8 cellular contexts compared by ENCODE assay signal in the genomic region with DNA sequence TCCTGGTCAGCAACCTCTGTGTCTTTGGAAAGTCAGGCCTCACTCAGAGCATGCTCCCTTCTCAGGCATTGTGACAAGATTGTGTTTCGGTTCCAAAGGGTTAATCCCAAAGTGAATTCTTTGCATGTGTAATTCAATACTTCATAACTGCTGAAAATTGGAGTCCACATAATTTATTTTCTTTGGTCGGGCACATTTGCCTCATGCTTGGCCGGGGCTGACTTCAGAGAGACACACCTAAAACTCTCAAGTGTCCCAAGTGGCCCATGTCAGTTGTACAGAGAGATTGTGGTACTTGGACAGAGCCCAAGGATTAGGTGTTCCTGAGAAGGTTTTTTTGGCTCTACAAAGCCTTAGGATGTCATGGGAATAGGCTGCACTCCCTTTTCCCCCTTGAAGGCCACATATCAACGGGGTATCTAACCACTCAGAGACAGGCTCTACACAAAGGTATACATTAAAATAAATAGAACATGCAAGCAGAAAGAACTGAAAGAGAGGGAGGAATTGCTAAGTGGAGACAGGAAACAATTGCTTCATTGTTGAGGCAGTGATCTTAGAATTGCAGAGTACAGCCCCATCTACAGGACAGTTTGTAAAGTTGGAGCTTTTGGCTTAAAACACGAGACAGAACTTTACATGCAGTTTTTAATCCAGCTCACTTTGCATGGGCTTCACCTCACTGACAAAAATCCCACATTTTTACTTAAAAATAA.
A peak's percentile ranks its signal among the peaks of the same experiment; 100 is the strongest.
DNase-seq lines count a peak whose midpoint lies in the region; ATAC-seq and TF ChIP-seq lines count a peak whose summit lies in the region.

No MANE protein-coding gene starts in this region.

- ATAC-seq in GM21825 (IDR thresholded peaks at IDR 0.05; ENCODE audit: unreplicated experiment) = peak; percentile 30

- no peaks in the 10 kb centered on the region for H3K36me3 ChIP-seq in Peyer's patch

- H3K9me3 ChIP-seq in Peyer's patch = no peaks in the 10 kb centered on the region

- peaks cover 0 to 12% (median 3%) of the 10 kb centered on the region in 4 donors for H3K4me1 ChIP-seq in Peyer's patch

- TF ChIP-seq POLR2A in Peyer's patch (IDR thresholded peaks at IDR 0.05) = no peak

- intact Hi-C loops in activated T-helper 1 cell treated with anti-CD3 and anti-CD28 coated beads, Interleukin-12 subunit alpha, Interleukin-12 subunit beta, Interleukin-2, Interleukin-4 antibody, amounts not matched to agents 30 ng/mL and 10 ng/mL and 1 ng/mL, durations not matched to agents 14 hours and 24 hours and 36 hours (cut with micrococcal nuclease) = loop anchor here (5.0 kb wide), 2 partner anchors 340 to 1235 kb away; no protein-coding TSS in a partner anchor

- no peaks in the 10 kb centered on the region for H3K36me3 Mint-ChIP-seq in endothelial cell (ENCODE audit: low read depth, unreplicated experiment)
- H3K36me3 Mint-ChIP-seq in activated T-helper 1 cell treated with anti-CD3 and anti-CD28 coated beads, Interleukin-12 subunit alpha, Interleukin-12 subunit beta, Interleukin-2, Interleukin-4 antibody, amounts not matched to agents 30 ng/mL and 10 ng/mL and 1 ng/mL, durations not matched to agents 14 hours and 24 hours and 36 hours (ENCODE audit: low read depth) = no peaks in the 10 kb centered on the region

- H3K27ac ChIP-seq in Peyer's patch = peak overlapping the region; percentile 23 to 73 (median 67)

- TF ChIP-seq CTCF in Peyer's patch (IDR thresholded peaks at IDR 0.05) (peak in 5 of 6 experiments; percentile 48 to 57 (median 51)), endothelial cell (IDR thresholded peaks at IDR 0.05; ENCODE audit: unreplicated experiment) (peak; percentile 68)

- peaks cover 58% of the 10 kb centered on the region for H3K4me1 Mint-ChIP-seq in endothelial cell (ENCODE audit: unreplicated experiment)
- H3K4me1 Mint-ChIP-seq in activated T-helper 1 cell treated with anti-CD3 and anti-CD28 coated beads, Interleukin-12 subunit alpha, Interleukin-12 subunit beta, Interleukin-2, Interleukin-4 antibody, amounts not matched to agents 30 ng/mL and 10 ng/mL and 1 ng/mL, durations not matched to agents 14 hours and 24 hours and 36 hours (ENCODE audit: low read depth) = peaks cover 23% of the 10 kb centered on the region

- no peaks in the 10 kb centered on the region for H3K27me3 Mint-ChIP-seq in endothelial cell (ENCODE audit: unreplicated experiment)
- peaks cover 8% of the 10 kb centered on the region for H3K27me3 Mint-ChIP-seq in activated T-helper 1 cell treated with anti-CD3 and anti-CD28 coated beads, Interleukin-12 subunit alpha, Interleukin-12 subunit beta, Interleukin-2, Interleukin-4 antibody, amounts not matched to agents 30 ng/mL and 10 ng/mL and 1 ng/mL, durations not matched to agents 14 hours and 24 hours and 36 hours (ENCODE audit: insufficient read depth)

- DNase-seq in ELF-1 (ENCODE audit: low read depth, low spot score) = peak; percentile 40
- DNase-seq in Jurkat, Clone E6-1 (ENCODE audit: low read depth, low spot score) = peak; percentile 38
- no peak for DNase-seq in Peyer's patch
- peak; percentile 11 for DNase-seq in endothelial cell (ENCODE audit: low spot score)
- peak; percentile 78 for DNase-seq in middle frontal gyrus (ENCODE audit: extremely low spot score, low spot score)
- no peak for DNase-seq in stimulated activated CD4-positive, alpha-beta T cell treated with anti-CD3 and anti-CD28 coated beads, Interleukin-4, amount 100 ng/mL, for 24 hours
- no peak for DNase-seq in activated T-helper 1 cell treated with anti-CD3 and anti-CD28 coated beads, Interleukin-12 subunit alpha, Interleukin-12 subunit beta, Interleukin-2, Interleukin-4 antibody, amounts not matched to agents 30 ng/mL and 10 ng/mL and 1 ng/mL, durations not matched to agents 14 hours and 24 hours and 36 hours (ENCODE audit: low spot score)

- no peak overlapping the region for H3K4me3 ChIP-seq in Jurkat, Clone E6-1 (ENCODE audit: low read length)
- no peak overlapping the region for H3K4me3 ChIP-seq in Peyer's patch

- no peaks in the 10 kb centered on the region for H3K9me3 Mint-ChIP-seq in endothelial cell (ENCODE audit: unreplicated experiment)
- no peaks in the 10 kb centered on the region for H3K9me3 Mint-ChIP-seq in activated T-helper 1 cell treated with anti-CD3 and anti-CD28 coated beads, Interleukin-12 subunit alpha, Interleukin-12 subunit beta, Interleukin-2, Interleukin-4 antibody, amounts not matched to agents 30 ng/mL and 10 ng/mL and 1 ng/mL, durations not matched to agents 14 hours and 24 hours and 36 hours

- H3K4me3 Mint-ChIP-seq in endothelial cell (ENCODE audit: unreplicated experiment) = no peak overlapping the region
- no peak overlapping the region for H3K4me3 Mint-ChIP-seq in activated T-helper 1 cell treated with anti-CD3 and anti-CD28 coated beads, Interleukin-12 subunit alpha, Interleukin-12 subunit beta, Interleukin-2, Interleukin-4 antibody, amounts not matched to agents 30 ng/mL and 10 ng/mL and 1 ng/mL, durations not matched to agents 14 hours and 24 hours and 36 hours

- H3K27me3 ChIP-seq in Peyer's patch = no peaks in the 10 kb centered on the region

- peak overlapping the region; percentile 58 for H3K27ac Mint-ChIP-seq in endothelial cell (ENCODE audit: unreplicated experiment)
- no peak overlapping the region for H3K27ac Mint-ChIP-seq in activated T-helper 1 cell treated with anti-CD3 and anti-CD28 coated beads, Interleukin-12 subunit alpha, Interleukin-12 subunit beta, Interleukin-2, Interleukin-4 antibody, amounts not matched to agents 30 ng/mL and 10 ng/mL and 1 ng/mL, durations not matched to agents 14 hours and 24 hours and 36 hours

Comparison
In these comparisons a context has a peak if more than half of its experiments do, and no peak if none do; other contexts are left out.
1. DNase-seq: peak in ELF-1 (single experiment), Jurkat, Clone E6-1 (single experiment), endothelial cell (single experiment) and middle frontal gyrus (single experiment); none in Peyer's patch (0 of 3), stimulated activated CD4-positive, alpha-beta T cell treated with anti-CD3 and anti-CD28 coated beads, Interleukin-4, amount 100 ng/mL, for 24 hours (single experiment) and activated T-helper 1 cell treated with anti-CD3 and anti-CD28 coated beads, Interleukin-12 subunit alpha, Interleukin-12 subunit beta, Interleukin-2, Interleukin-4 antibody, amounts not matched to agents 30 ng/mL and 10 ng/mL and 1 ng/mL, durations not matched to agents 14 hours and 24 hours and 36 hours (single experiment).